Comparison of ENCODE assay signal across 8 cellular contexts in the genomic region with DNA sequence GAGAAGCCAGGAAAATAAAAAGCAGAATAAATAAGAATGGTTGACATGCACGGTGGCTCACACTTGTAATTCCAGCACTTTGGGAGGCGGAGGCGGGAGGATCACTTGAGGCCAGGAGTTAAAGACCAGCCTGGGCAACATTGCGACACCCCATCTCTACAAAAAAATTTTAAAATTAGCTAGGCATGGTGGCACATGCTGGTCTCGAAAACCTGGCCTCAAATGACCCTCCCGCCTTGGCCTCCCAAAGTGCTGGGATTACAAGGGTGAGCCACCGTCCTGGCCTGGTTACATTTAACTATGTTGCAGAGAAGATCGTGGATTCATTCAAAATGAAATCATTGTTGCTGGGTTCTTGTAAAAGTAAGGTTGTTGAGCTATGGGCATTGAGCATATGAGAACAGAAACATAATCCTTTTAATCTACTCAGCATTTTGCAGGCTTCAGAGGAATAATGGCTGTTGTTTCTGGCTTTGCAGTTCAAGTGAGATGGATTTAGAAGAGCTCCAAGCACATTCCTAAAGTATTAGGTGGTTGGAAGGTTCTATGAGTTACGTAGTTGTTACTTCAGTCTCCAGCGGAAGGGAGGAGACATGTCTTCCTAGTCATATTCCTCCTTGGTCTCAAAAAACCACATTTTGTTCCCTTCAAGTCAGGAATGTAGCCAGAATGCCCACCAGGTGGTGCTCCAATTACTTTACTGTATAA. TPM values are rescaled to one million over a fixed set of nuclear protein-coding genes. Genes with fewer than 3 reads are reported as not detected.
A peak's percentile ranks its signal among the peaks of the same experiment; 100 is the strongest.
DNase-seq lines count a peak whose midpoint lies in the region; ATAC-seq and TF ChIP-seq lines count a peak whose summit lies in the region.

No MANE protein-coding gene starts in this region.

- no peaks in the 10 kb centered on the region for H3K4me1 ChIP-seq in left ventricle myocardium inferior

- TF ChIP-seq CTCF in GM12872 (IDR thresholded peaks at IDR 0.05; ENCODE audit: insufficient read depth, low read depth, low read length) (peak; percentile 49; the same call in 2 of the 3 replicates), left ventricle myocardium inferior (IDR thresholded peaks at IDR 0.05; ENCODE audit: borderline replicate concordance) (peak; percentile 46)

- H3K36me3 ChIP-seq in left ventricle myocardium inferior = no peaks in the 10 kb centered on the region

- no peaks in the 10 kb centered on the region for H3K9me3 ChIP-seq in left ventricle myocardium inferior (replicated peaks)

- H3K4me3 ChIP-seq in left ventricle myocardium inferior = no peak overlapping the region

- no peaks in the 10 kb centered on the region for H3K27me3 ChIP-seq in left ventricle myocardium inferior (ENCODE audit: low read depth)

- intact Hi-C loops in left ventricle myocardium inferior (cut with micrococcal nuclease) = no loop called here

- ATAC-seq in HG03354 (IDR thresholded peaks at IDR 0.05; ENCODE audit: poor library complexity, severe bottlenecking, unreplicated experiment) = no peak
- ATAC-seq in GM18517 (IDR thresholded peaks at IDR 0.05; ENCODE audit: unreplicated experiment) = no peak

- peak; percentile 91 for DNase-seq in AG08395 (ENCODE audit: low spot score)
- peak; percentile 28 to 78 for DNase-seq in NCI-H526 (lab: John Stamatoyannopoulos, UW)
- DNase-seq in activated naive CD4-positive, alpha-beta T cell treated with Interleukin-2 at 50 U/mL for 16 hours = peak; percentile 17
- DNase-seq in left ventricle myocardium inferior = no peak
- peak; percentile 88 for DNase-seq in smooth muscle cell of the brain vasculature (ENCODE audit: low read depth, low spot score)

- no peak overlapping the region for H3K27ac ChIP-seq in left ventricle myocardium inferior (replicated peaks)

RNA-seq across cellular contexts. Expression of a gene that starts 45.6 kb away (rescaled TPM):
- total RNA-seq in left ventricle myocardium inferior = 10.9 TPM

RNA-seq across cellular contexts. Expression of a gene that starts 49.7 kb away (rescaled TPM):
- total RNA-seq in left ventricle myocardium inferior = 3.2 TPM
